In the genomic region with DNA sequence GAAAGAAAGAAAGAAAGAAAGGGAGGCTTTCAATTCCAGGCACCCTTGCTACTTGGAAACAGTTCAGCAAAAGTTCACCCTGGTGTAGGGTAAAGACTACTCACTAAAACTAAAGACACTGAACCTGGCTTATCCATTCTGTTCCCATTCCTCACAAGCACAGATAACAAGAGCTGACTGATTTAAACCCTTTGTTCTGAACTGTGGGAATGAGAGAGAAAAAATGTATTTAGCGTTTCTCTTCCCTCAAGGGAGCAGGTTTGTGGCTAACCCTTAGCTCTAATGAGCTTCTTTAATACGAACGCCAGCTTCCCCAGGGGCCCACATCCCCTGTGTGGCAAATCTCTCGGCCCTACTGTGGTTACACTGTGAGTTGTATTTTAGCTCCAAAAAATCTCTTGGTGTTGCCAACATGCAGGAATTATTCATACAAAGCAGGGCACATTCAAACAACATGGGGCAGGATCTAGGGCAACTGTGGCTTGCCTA, we compare ENCODE assay signal across 1 cellular context.
TF ChIP-seq lines count a peak whose summit lies in the region.

No MANE protein-coding gene starts in this region.

TF ChIP-seq in GM12878, 131 proteins besides CTCF, POLR2A, EP300 and RAD21 (continued from another document and continues in another):
- TF ChIP-seq YBX1 (IDR thresholded peaks at IDR 0.05): peak; percentile 93
- peak; percentile 78; the same call in 1 of the 2 replicates for TF ChIP-seq ZNF24 (IDR thresholded peaks at IDR 0.05)
- no peak for TF ChIP-seq SUZ12 (IDR thresholded peaks at IDR 0.05; ENCODE audit: unreplicated experiment)
- TF ChIP-seq NR2F1 (conservative IDR thresholded peaks at IDR 0.05): peak; percentile 80
- TF ChIP-seq HDGF (IDR thresholded peaks at IDR 0.05): no peak
- 0 out of 2 replicates have a peak, but pooled peaks have one; percentile 31 for TF ChIP-seq RAD51 (IDR thresholded peaks at IDR 0.05)
- TF ChIP-seq, protein P1, sequence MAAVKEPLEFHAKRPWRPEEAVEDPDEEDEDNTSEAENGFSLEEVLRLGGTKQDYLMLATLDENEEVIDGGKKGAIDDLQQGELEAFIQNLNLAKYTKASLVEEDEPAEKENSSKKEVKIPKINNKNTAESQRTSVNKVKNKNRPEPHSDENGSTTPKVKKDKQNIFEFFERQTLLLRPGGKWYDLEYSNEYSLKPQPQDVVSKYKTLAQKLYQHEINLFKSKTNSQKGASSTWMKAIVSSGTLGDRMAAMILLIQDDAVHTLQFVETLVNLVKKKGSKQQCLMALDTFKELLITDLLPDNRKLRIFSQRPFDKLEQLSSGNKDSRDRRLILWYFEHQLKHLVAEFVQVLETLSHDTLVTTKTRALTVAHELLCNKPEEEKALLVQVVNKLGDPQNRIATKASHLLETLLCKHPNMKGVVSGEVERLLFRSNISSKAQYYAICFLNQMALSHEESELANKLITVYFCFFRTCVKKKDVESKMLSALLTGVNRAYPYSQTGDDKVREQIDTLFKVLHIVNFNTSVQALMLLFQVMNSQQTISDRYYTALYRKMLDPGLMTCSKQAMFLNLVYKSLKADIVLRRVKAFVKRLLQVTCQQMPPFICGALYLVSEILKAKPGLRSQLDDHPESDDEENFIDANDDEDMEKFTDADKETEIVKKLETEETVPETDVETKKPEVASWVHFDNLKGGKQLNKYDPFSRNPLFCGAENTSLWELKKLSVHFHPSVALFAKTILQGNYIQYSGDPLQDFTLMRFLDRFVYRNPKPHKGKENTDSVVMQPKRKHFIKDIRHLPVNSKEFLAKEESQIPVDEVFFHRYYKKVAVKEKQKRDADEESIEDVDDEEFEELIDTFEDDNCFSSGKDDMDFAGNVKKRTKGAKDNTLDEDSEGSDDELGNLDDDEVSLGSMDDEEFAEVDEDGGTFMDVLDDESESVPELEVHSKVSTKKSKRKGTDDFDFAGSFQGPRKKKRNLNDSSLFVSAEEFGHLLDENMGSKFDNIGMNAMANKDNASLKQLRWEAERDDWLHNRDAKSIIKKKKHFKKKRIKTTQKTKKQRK (IDR thresholded peaks at IDR 0.05; ENCODE audit: low read depth, low read length): no peak
- 0 out of 2 replicates have a peak, but pooled peaks have one; percentile 46 for TF ChIP-seq RUNX3 (IDR thresholded peaks at IDR 0.05; ENCODE audit: low read length)
- TF ChIP-seq POU2F2 (IDR thresholded peaks at IDR 0.05; ENCODE audit: borderline replicate concordance, low read depth, low read length): peak; percentile 43; the same call in 1 of the 3 replicates
- TF ChIP-seq, protein P2, sequence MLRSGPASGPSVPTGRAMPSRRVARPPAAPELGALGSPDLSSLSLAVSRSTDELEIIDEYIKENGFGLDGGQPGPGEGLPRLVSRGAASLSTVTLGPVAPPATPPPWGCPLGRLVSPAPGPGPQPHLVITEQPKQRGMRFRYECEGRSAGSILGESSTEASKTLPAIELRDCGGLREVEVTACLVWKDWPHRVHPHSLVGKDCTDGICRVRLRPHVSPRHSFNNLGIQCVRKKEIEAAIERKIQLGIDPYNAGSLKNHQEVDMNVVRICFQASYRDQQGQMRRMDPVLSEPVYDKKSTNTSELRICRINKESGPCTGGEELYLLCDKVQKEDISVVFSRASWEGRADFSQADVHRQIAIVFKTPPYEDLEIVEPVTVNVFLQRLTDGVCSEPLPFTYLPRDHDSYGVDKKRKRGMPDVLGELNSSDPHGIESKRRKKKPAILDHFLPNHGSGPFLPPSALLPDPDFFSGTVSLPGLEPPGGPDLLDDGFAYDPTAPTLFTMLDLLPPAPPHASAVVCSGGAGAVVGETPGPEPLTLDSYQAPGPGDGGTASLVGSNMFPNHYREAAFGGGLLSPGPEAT (IDR thresholded peaks at IDR 0.05; ENCODE audit: low read depth): peak; percentile 78
- TF ChIP-seq IKZF2 (IDR thresholded peaks at IDR 0.05): peak; percentile 94 to 95
- TF ChIP-seq, protein P3, sequence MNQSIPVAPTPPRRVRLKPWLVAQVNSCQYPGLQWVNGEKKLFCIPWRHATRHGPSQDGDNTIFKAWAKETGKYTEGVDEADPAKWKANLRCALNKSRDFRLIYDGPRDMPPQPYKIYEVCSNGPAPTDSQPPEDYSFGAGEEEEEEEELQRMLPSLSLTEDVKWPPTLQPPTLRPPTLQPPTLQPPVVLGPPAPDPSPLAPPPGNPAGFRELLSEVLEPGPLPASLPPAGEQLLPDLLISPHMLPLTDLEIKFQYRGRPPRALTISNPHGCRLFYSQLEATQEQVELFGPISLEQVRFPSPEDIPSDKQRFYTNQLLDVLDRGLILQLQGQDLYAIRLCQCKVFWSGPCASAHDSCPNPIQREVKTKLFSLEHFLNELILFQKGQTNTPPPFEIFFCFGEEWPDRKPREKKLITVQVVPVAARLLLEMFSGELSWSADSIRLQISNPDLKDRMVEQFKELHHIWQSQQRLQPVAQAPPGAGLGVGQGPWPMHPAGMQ (IDR thresholded peaks at IDR 0.05; ENCODE audit: borderline replicate concordance): no peak
- no peak for TF ChIP-seq ZZZ3 (IDR thresholded peaks at IDR 0.05; ENCODE audit: control insufficient read depth, insufficient read length, low read depth)
- TF ChIP-seq JUND (IDR thresholded peaks at IDR 0.05; ENCODE audit: low read depth, low read length): no peak
- TF ChIP-seq, protein P4, sequence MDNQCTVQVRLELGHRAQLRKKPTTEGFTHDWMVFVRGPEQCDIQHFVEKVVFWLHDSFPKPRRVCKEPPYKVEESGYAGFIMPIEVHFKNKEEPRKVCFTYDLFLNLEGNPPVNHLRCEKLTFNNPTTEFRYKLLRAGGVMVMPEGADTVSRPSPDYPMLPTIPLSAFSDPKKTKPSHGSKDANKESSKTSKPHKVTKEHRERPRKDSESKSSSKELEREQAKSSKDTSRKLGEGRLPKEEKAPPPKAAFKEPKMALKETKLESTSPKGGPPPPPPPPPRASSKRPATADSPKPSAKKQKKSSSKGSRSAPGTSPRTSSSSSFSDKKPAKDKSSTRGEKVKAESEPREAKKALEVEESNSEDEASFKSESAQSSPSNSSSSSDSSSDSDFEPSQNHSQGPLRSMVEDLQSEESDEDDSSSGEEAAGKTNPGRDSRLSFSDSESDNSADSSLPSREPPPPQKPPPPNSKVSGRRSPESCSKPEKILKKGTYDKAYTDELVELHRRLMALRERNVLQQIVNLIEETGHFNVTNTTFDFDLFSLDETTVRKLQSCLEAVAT (IDR thresholded peaks at IDR 0.05): peak; percentile 77; the same call in 1 of the 2 replicates
- TF ChIP-seq GATAD2B (conservative IDR thresholded peaks at IDR 0.05; ENCODE audit: low read depth): peak; percentile 96
- peak; percentile 65 for TF ChIP-seq ATF7 (IDR thresholded peaks at IDR 0.05; ENCODE audit: low read depth)
- TF ChIP-seq SPI1 (IDR thresholded peaks at IDR 0.05; ENCODE audit: borderline replicate concordance, insufficient read depth, low read depth, low read length): no peak
- no peak for TF ChIP-seq RELA (IDR thresholded peaks at IDR 0.05; ENCODE audit: borderline replicate concordance, partially characterized antibody)
- TF ChIP-seq TCF12 (IDR thresholded peaks at IDR 0.05; ENCODE audit: low read depth, low read length): peak; percentile 76; the same call in 1 of the 2 replicates
- peak; percentile 86 for TF ChIP-seq SMAD1 (IDR thresholded peaks at IDR 0.05; ENCODE audit: low read depth, partially characterized antibody)
- TF ChIP-seq, protein P5, sequence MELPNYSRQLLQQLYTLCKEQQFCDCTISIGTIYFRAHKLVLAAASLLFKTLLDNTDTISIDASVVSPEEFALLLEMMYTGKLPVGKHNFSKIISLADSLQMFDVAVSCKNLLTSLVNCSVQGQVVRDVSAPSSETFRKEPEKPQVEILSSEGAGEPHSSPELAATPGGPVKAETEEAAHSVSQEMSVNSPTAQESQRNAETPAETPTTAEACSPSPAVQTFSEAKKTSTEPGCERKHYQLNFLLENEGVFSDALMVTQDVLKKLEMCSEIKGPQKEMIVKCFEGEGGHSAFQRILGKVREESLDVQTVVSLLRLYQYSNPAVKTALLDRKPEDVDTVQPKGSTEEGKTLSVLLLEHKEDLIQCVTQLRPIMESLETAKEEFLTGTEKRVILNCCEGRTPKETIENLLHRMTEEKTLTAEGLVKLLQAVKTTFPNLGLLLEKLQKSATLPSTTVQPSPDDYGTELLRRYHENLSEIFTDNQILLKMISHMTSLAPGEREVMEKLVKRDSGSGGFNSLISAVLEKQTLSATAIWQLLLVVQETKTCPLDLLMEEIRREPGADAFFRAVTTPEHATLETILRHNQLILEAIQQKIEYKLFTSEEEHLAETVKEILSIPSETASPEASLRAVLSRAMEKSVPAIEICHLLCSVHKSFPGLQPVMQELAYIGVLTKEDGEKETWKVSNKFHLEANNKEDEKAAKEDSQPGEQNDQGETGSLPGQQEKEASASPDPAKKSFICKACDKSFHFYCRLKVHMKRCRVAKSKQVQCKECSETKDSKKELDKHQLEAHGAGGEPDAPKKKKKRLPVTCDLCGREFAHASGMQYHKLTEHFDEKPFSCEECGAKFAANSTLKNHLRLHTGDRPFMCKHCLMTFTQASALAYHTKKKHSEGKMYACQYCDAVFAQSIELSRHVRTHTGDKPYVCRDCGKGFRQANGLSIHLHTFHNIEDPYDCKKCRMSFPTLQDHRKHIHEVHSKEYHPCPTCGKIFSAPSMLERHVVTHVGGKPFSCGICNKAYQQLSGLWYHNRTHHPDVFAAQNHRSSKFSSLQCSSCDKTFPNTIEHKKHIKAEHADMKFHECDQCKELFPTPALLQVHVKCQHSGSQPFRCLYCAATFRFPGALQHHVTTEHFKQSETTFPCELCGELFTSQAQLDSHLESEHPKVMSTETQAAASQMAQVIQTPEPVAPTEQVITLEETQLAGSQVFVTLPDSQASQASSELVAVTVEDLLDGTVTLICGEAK (IDR thresholded peaks at IDR 0.05; ENCODE audit: borderline replicate concordance): no peak
- TF ChIP-seq ZNF384 (IDR thresholded peaks at IDR 0.05; ENCODE audit: borderline replicate concordance, low read depth, low read length): peak; percentile 23; the same call in 1 of the 2 replicates
- TF ChIP-seq STAT3 (IDR thresholded peaks at IDR 0.05; ENCODE audit: low read depth, low read length): 0 out of 2 replicates have a peak, but pooled peaks have one; percentile 44
- TF ChIP-seq CHD2 (IDR thresholded peaks at IDR 0.05; ENCODE audit: borderline replicate concordance, low read depth, low read length): peak; percentile 14; the same call in 1 of the 2 replicates
- no peak for TF ChIP-seq SUPT20H (IDR thresholded peaks at IDR 0.05; ENCODE audit: borderline replicate concordance, control insufficient read depth, low read depth, low read length)
- no peak for TF ChIP-seq HDAC6 (IDR thresholded peaks at IDR 0.05; ENCODE audit: unreplicated experiment)
- TF ChIP-seq FOS (IDR thresholded peaks at IDR 0.05; ENCODE audit: borderline replicate concordance, extremely low read depth, insufficient read length): no peak
- peak; percentile 39; the same call in 1 of the 2 replicates for TF ChIP-seq BACH1 (IDR thresholded peaks at IDR 0.05; ENCODE audit: borderline replicate concordance)
- TF ChIP-seq, protein P6, sequence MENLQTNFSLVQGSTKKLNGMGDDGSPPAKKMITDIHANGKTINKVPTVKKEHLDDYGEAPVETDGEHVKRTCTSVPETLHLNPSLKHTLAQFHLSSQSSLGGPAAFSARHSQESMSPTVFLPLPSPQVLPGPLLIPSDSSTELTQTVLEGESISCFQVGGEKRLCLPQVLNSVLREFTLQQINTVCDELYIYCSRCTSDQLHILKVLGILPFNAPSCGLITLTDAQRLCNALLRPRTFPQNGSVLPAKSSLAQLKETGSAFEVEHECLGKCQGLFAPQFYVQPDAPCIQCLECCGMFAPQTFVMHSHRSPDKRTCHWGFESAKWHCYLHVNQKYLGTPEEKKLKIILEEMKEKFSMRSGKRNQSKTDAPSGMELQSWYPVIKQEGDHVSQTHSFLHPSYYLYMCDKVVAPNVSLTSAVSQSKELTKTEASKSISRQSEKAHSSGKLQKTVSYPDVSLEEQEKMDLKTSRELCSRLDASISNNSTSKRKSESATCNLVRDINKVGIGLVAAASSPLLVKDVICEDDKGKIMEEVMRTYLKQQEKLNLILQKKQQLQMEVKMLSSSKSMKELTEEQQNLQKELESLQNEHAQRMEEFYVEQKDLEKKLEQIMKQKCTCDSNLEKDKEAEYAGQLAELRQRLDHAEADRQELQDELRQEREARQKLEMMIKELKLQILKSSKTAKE (IDR thresholded peaks at IDR 0.05; ENCODE audit: low read depth, poor library complexity, severe bottlenecking): peak; percentile 70
- TF ChIP-seq, protein P7, sequence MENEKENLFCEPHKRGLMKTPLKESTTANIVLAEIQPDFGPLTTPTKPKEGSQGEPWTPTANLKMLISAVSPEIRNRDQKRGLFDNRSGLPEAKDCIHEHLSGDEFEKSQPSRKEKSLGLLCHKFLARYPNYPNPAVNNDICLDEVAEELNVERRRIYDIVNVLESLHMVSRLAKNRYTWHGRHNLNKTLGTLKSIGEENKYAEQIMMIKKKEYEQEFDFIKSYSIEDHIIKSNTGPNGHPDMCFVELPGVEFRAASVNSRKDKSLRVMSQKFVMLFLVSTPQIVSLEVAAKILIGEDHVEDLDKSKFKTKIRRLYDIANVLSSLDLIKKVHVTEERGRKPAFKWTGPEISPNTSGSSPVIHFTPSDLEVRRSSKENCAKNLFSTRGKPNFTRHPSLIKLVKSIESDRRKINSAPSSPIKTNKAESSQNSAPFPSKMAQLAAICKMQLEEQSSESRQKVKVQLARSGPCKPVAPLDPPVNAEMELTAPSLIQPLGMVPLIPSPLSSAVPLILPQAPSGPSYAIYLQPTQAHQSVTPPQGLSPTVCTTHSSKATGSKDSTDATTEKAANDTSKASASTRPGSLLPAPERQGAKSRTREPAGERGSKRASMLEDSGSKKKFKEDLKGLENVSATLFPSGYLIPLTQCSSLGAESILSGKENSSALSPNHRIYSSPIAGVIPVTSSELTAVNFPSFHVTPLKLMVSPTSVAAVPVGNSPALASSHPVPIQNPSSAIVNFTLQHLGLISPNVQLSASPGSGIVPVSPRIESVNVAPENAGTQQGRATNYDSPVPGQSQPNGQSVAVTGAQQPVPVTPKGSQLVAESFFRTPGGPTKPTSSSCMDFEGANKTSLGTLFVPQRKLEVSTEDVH (IDR thresholded peaks at IDR 0.05; ENCODE audit: low read depth, partially characterized antibody): no peak
- TF ChIP-seq PAX5 (IDR thresholded peaks at IDR 0.05; ENCODE audit: borderline replicate concordance, low read depth, low read length): peak; percentile 55; the same call in 1 of the 2 replicates
- TF ChIP-seq DPF2 (IDR thresholded peaks at IDR 0.05): peak; percentile 74; the same call in 1 of the 2 replicates
- TF ChIP-seq MEF2B (IDR thresholded peaks at IDR 0.05; ENCODE audit: partially characterized antibody, poor library complexity, severe bottlenecking): peak; percentile 100
- TF ChIP-seq NFXL1 (IDR thresholded peaks at IDR 0.05; ENCODE audit: borderline replicate concordance): no peak
- peak; percentile 97 for TF ChIP-seq BCL11A (IDR thresholded peaks at IDR 0.05; ENCODE audit: low read depth, low read length)
- peak in 1 of 2 experiments; percentile 47; a peak in 2 of 4 replicates for TF ChIP-seq BHLHE40 (IDR thresholded peaks at IDR 0.05; ENCODE audit: borderline replicate concordance in 1 of 2, low read depth in 2 of 2, low read length in 1 of 2)
- 0 out of 2 replicates have a peak, but pooled peaks have one; percentile 19 for TF ChIP-seq SMARCA5 (IDR thresholded peaks at IDR 0.05)
